12 cellular contexts compared by ENCODE assay signal in the genomic region with DNA sequence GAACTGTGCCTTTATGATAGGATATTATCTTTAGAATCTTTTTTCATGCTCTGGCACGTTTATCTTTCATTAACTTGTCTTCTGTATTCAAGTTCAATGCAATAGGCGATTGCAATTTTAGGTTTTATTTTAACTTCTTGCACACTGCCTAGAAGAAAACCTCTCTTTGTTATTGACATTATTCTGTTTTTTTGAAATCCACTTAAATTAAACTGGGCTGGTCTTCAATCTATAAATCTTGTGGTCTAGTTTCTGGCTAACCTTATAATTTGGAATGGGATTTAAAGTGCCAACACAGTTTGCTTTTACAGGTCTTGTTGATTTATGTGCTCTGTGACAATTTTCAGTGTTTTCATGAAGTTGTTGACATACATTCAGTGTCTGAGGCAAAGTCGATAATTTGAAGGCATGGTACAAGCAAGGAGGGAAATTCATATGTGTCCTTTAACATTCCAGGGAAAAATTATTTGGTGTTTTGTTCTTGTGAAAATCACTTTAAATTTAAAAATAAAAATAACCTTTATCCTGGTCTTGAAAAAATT.
A peak's percentile ranks its signal among the peaks of the same experiment; 100 is the strongest.
DNase-seq lines count a peak whose midpoint lies in the region; ATAC-seq and TF ChIP-seq lines count a peak whose summit lies in the region.
"Had no signal": no experiment of that assay in that cellular context is flagged by ENCODE, and none has a peak within 500 bp of the region (broad histone marks: within the 10 kb centered on the region; RNA-seq: fewer than 3 reads in every experiment).

No MANE protein-coding gene starts in this region.

- H3K9me3 ChIP-seq in AG04450 (ENCODE audit: control insufficient read depth, insufficient read depth, low read length) (no peaks in the 10 kb centered on the region), prostate gland (no peaks in the 10 kb centered on the region)

- no peaks in the 10 kb centered on the region for H3K27me3 ChIP-seq in AG04450 (ENCODE audit: control insufficient read depth, insufficient read depth, low read length)
- H3K27me3 ChIP-seq in dorsolateral prefrontal cortex, result peaks cover 0 to 25% (median 0%) of the 10 kb centered on the region in 45 donors
- no peaks in the 10 kb centered on the region for H3K27me3 ChIP-seq in prostate gland (replicated peaks; ENCODE audit: insufficient read depth)
- H3K27me3 ChIP-seq: neural progenitor cell had no signal

- H3K4me3 ChIP-seq in AG04450 (ENCODE audit: low read depth, low read length) (peak overlapping the region; percentile 26; the same call in 1 of the 2 replicates), LNCaP clone FGC (ENCODE audit: low read depth, low read length) (0 out of 2 replicates have a peak overlapping the region, but pooled peaks have one; percentile 1), dorsolateral prefrontal cortex (peak overlapping the region in 48 of 59 donors; percentile 1 to 54 (median 36)), prostate gland (no peak overlapping the region)
- H3K4me3 ChIP-seq: neural progenitor cell had no signal

- peaks cover 9% of the 10 kb centered on the region for H3K4me1 ChIP-seq in prostate gland (replicated peaks)
- H3K4me1 ChIP-seq: neural progenitor cell had no signal

- no peak for TF ChIP-seq CTCF in AG04450 (IDR thresholded peaks at IDR 0.05; ENCODE audit: low read depth, low read length)
- no peak for TF ChIP-seq CTCF in LNCaP clone FGC (IDR thresholded peaks at IDR 0.05; ENCODE audit: control insufficient read depth, extremely low read depth, insufficient read depth)
- no peak for TF ChIP-seq CTCF in dorsolateral prefrontal cortex (IDR thresholded peaks at IDR 0.05 in 54 of 56, conservative IDR thresholded peaks at IDR 0.05 in 2 of 56; ENCODE audit: low read depth in 1 of 56, partially characterized antibody in 56 of 56)
- no peak for TF ChIP-seq CTCF in prostate gland (IDR thresholded peaks at IDR 0.05)
- TF ChIP-seq CTCF in GM20000 (IDR thresholded peaks at IDR 0.05; ENCODE audit: extremely low read depth, missing control alignments), result no peak

- H3K27ac ChIP-seq in AG04450 (ENCODE audit: low read depth, low read length), result peak overlapping the region; percentile 34
- H3K27ac ChIP-seq in dorsolateral prefrontal cortex, result peak overlapping the region in 38 of 59 donors; percentile 8 to 76 (median 46)
- H3K27ac ChIP-seq in prostate gland, result peak overlapping the region; percentile 8 to 26
- H3K27ac ChIP-seq: neural progenitor cell had no signal

- no peaks in the 10 kb centered on the region for H3K36me3 ChIP-seq in prostate gland
- H3K36me3 ChIP-seq: neural progenitor cell had no signal

- DNase-seq in AG04450 (ENCODE audit: low read depth, low spot score) (no peak), LNCaP clone FGC (ENCODE audit: low read depth) (no peak), dorsolateral prefrontal cortex (no peak), prostate gland (ENCODE audit: low spot score) (no peak), GM20000 (ENCODE audit: low spot score) (no peak), left colon (no peak)
- no peak for DNase-seq in activated CD4-positive, alpha-beta T cell treated with anti-CD3 and anti-CD28 coated beads, Interleukin-2, amount 50 U/mL, for 48 hours
- DNase-seq: activated naive CD4-positive, alpha-beta T cell; NCI-H2029 treated with DMSO at 0.1 percent for 48 hours; stimulated activated CD4-positive, alpha-beta T cell treated with anti-CD3 and anti-CD28 coated beads, Interleukin-1b, Interleukin-23, amount 100 ng/mL, for 48 hours had no signal

- no peak for TF ChIP-seq POLR2A in prostate gland (IDR thresholded peaks at IDR 0.05)

- no peak for ATAC-seq in HG02885 (IDR thresholded peaks at IDR 0.05; ENCODE audit: poor library complexity, unreplicated experiment)
- ATAC-seq in left colon, result no peak

- POLR2A ChIA-PET in AG04450 (lab: Yijun Ruan, JAX), result no interaction called here

- 19% methylated on average over 3 of the region's 3 CpGs for WGBS in prostate gland

- intact Hi-C loops in dorsolateral prefrontal cortex (cut with DNase I), result no loop called here
- intact Hi-C loops in prostate gland (cut with DNase I), result no loop called here
- intact Hi-C loops in left colon (cut with DNase I, micrococcal nuclease), result no loop called here

- CTCF ChIA-PET in AG04450 (lab: Charles Lee), result interaction anchor here (1.5 kb wide), 1 partner anchor 10 kb away, joined by 3 read pairs; no protein-coding TSS in a partner anchor

Comparison
In these comparisons a context has a peak if more than half of its experiments do, and no peak if none do; other contexts are left out.
1. H3K4me3 ChIP-seq: peak in AG04450 (single experiment), LNCaP clone FGC (single experiment) and dorsolateral prefrontal cortex (48 of 59); none in prostate gland (0 of 2).
2. Peak in every context shown above with its lines, with median percentiles within 50 percentile points of each other: H3K27ac ChIP-seq.